In genomic region chr11:47863893-47864430, GRCh38 we compare ENCODE assay signal across 13 cellular contexts. TPM values are rescaled to one million over a fixed set of nuclear protein-coding genes. Genes with fewer than 3 reads are reported as not detected.
DNase-seq lines count a peak whose midpoint lies in the region; ATAC-seq and TF ChIP-seq lines count a peak whose summit lies in the region.
"Had no signal": no experiment of that assay in that cellular context is flagged by ENCODE, and none has a peak within 500 bp of the region (broad histone marks: within the 10 kb centered on the region; RNA-seq: fewer than 3 reads in every experiment).

No MANE protein-coding gene starts in this region.

- H3K9me2 ChIP-seq in MM.1S (replicated peaks; ENCODE audit: insufficient read depth, low read length): no peaks in the 10 kb centered on the region

- H3K4me1 Mint-ChIP-seq in activated CD8-positive, alpha-beta T cell treated with anti-CD3 and anti-CD28 coated beads, Interleukin-2, amount 10 ng/mL, durations not matched to agents 7 days and 5 days (ENCODE audit: low read depth): peaks cover 31% of the 10 kb centered on the region
- H3K4me1 Mint-ChIP-seq in activated CD8-positive, alpha-beta T cell treated with anti-CD3 and anti-CD28 coated beads for 36 hours (ENCODE audit: low read depth): peaks cover 30% of the 10 kb centered on the region

- TF ChIP-seq CTCF in activated CD8-positive, alpha-beta T cell treated with anti-CD3 and anti-CD28 coated beads for 36 hours (IDR thresholded peaks at IDR 0.05): no peak
- TF ChIP-seq CTCF in MM.1S (IDR thresholded peaks at IDR 0.05; ENCODE audit: low read length) (no peak), fibroblast of lung (conservative IDR thresholded peaks at IDR 0.05 in 1 of 2, IDR thresholded peaks at IDR 0.05 in 1 of 2; ENCODE audit: low read depth in 1 of 2, low read length in 2 of 2) (no peak)

- intact Hi-C loops in activated CD8-positive, alpha-beta T cell treated with anti-CD3 and anti-CD28 coated beads for 36 hours (cut with micrococcal nuclease): no loop called here

- no peak for DNase-seq in activated CD8-positive, alpha-beta T cell treated with anti-CD3 and anti-CD28 coated beads, Interleukin-2, amount 10 ng/mL, durations not matched to agents 7 days and 5 days
- DNase-seq in activated CD8-positive, alpha-beta T cell treated with anti-CD3 and anti-CD28 coated beads for 36 hours: no peak
- DNase-seq in MM.1S: no peak
- DNase-seq in fibroblast of lung (ENCODE audit: low read depth in 2 of 2): no peak
- DNase-seq in NOMO-1 treated with DMSO at 0.1 percent for 48 hours (lab: John Stamatoyannopoulos, UW; ENCODE audit: unreplicated experiment): no peak
- DNase-seq: activated T-cell treated with anti-CD3 and anti-CD28 coated beads, Interleukin-2, amount 50 U/mL, for 1 hour; DMS53; head of caudate nucleus; left ventricle myocardium superior; NCI-H2227 treated with DMSO at 0.1 percent for 48 hours had no signal

- H3K9ac ChIP-seq in MM.1S (ENCODE audit: low read length) (no peak overlapping the region), fibroblast of lung (ENCODE audit: insufficient read depth, low read length) (peak overlapping the region; percentile 8), skeletal muscle tissue (ENCODE audit: low read depth in 1 of 3, low read length in 3 of 3) (no peak overlapping the region)

- peaks cover 15% of the 10 kb centered on the region; the same call in 1 of the 2 replicates for H3K27me3 ChIP-seq in MM.1S (replicated peaks; ENCODE audit: insufficient read depth, low read length)
- no peaks in the 10 kb centered on the region for H3K27me3 ChIP-seq in fibroblast of lung (ENCODE audit: control insufficient read depth, insufficient read depth, low read length)
- H3K27me3 ChIP-seq in skeletal muscle tissue (ENCODE audit: control insufficient read depth in 3 of 3, insufficient read depth in 3 of 3, low read length in 3 of 3): no peaks in the 10 kb centered on the region

- no peaks in the 10 kb centered on the region for H3K36me3 Mint-ChIP-seq in activated CD8-positive, alpha-beta T cell treated with anti-CD3 and anti-CD28 coated beads, Interleukin-2, amount 10 ng/mL, durations not matched to agents 7 days and 5 days (ENCODE audit: low read depth)
- H3K36me3 Mint-ChIP-seq in activated CD8-positive, alpha-beta T cell treated with anti-CD3 and anti-CD28 coated beads for 36 hours (ENCODE audit: low read depth): no peaks in the 10 kb centered on the region

- H3K9me3 Mint-ChIP-seq in activated CD8-positive, alpha-beta T cell treated with anti-CD3 and anti-CD28 coated beads, Interleukin-2, amount 10 ng/mL, durations not matched to agents 7 days and 5 days (ENCODE audit: insufficient read depth): no peaks in the 10 kb centered on the region
- no peaks in the 10 kb centered on the region for H3K9me3 Mint-ChIP-seq in activated CD8-positive, alpha-beta T cell treated with anti-CD3 and anti-CD28 coated beads for 36 hours

- H3K79me2 ChIP-seq in MM.1S (ENCODE audit: low read length): no peaks in the 10 kb centered on the region
- H3K79me2 ChIP-seq in fibroblast of lung (ENCODE audit: control insufficient read depth, insufficient read depth, low read length): no peaks in the 10 kb centered on the region

- ATAC-seq in activated CD8-positive, alpha-beta T cell treated with anti-CD3 and anti-CD28 coated beads, Interleukin-2, amount 10 ng/mL, durations not matched to agents 7 days and 5 days: no peak
- no peak for ATAC-seq in activated CD8-positive, alpha-beta T cell treated with anti-CD3 and anti-CD28 coated beads for 36 hours
- no peak for ATAC-seq in GM21619 (IDR thresholded peaks at IDR 0.05; ENCODE audit: unreplicated experiment)
- no peak for ATAC-seq in GM18498 (IDR thresholded peaks at IDR 0.05; ENCODE audit: unreplicated experiment)

- peak overlapping the region; percentile 2 for H3K27ac Mint-ChIP-seq in activated CD8-positive, alpha-beta T cell treated with anti-CD3 and anti-CD28 coated beads, Interleukin-2, amount 10 ng/mL, durations not matched to agents 7 days and 5 days
- no peak overlapping the region for H3K27ac Mint-ChIP-seq in activated CD8-positive, alpha-beta T cell treated with anti-CD3 and anti-CD28 coated beads for 36 hours

- H2AFZ ChIP-seq in MM.1S (ENCODE audit: low read length): no peak overlapping the region
- H2AFZ ChIP-seq in fibroblast of lung (ENCODE audit: low read length): peak overlapping the region; percentile 17

- no peak overlapping the region for H3K4me3 ChIP-seq in MM.1S (ENCODE audit: low read length)
- H3K4me3 ChIP-seq in fibroblast of lung (replicated peaks in 1 of 4; ENCODE audit: control extremely low read depth in 1 of 4, insufficient read depth in 1 of 4, low read depth in 3 of 4, low read length in 4 of 4): no peak overlapping the region
- no peak overlapping the region for H3K4me3 ChIP-seq in skeletal muscle tissue (ENCODE audit: low read length in 3 of 3)

- H3K9me3 ChIP-seq in MM.1S (replicated peaks; ENCODE audit: insufficient read depth, low read length): no peaks in the 10 kb centered on the region
- H3K9me3 ChIP-seq in fibroblast of lung (ENCODE audit: control insufficient read depth, insufficient read depth, low read depth, low read length): no peaks in the 10 kb centered on the region
- no peaks in the 10 kb centered on the region for H3K9me3 ChIP-seq in skeletal muscle tissue (ENCODE audit: control insufficient read depth in 3 of 3, low read length in 3 of 3)

- H4K20me1 ChIP-seq in MM.1S (ENCODE audit: insufficient read depth, low read length) (no peaks in the 10 kb centered on the region), fibroblast of lung (ENCODE audit: control insufficient read depth, extremely low read depth, insufficient read depth, low read length) (no peaks in the 10 kb centered on the region)

- no peaks in the 10 kb centered on the region for H3K36me3 ChIP-seq in MM.1S (replicated peaks; ENCODE audit: insufficient read depth, low read length)
- no peaks in the 10 kb centered on the region for H3K36me3 ChIP-seq in fibroblast of lung (ENCODE audit: control insufficient read depth, insufficient read depth, low read length)
- H3K36me3 ChIP-seq in skeletal muscle tissue (ENCODE audit: control insufficient read depth in 3 of 3, insufficient read depth in 3 of 3, low read length in 3 of 3): no peaks in the 10 kb centered on the region

- H3K4me3 Mint-ChIP-seq in activated CD8-positive, alpha-beta T cell treated with anti-CD3 and anti-CD28 coated beads, Interleukin-2, amount 10 ng/mL, durations not matched to agents 7 days and 5 days: no peak overlapping the region
- no peak overlapping the region for H3K4me3 Mint-ChIP-seq in activated CD8-positive, alpha-beta T cell treated with anti-CD3 and anti-CD28 coated beads for 36 hours

- H3K27me3 Mint-ChIP-seq in activated CD8-positive, alpha-beta T cell treated with anti-CD3 and anti-CD28 coated beads, Interleukin-2, amount 10 ng/mL, durations not matched to agents 7 days and 5 days (ENCODE audit: low read depth): peaks cover 7% of the 10 kb centered on the region
- no peaks in the 10 kb centered on the region for H3K27me3 Mint-ChIP-seq in activated CD8-positive, alpha-beta T cell treated with anti-CD3 and anti-CD28 coated beads for 36 hours

- CTCF ChIA-PET in activated CD8-positive, alpha-beta T cell treated with anti-CD3 and anti-CD28 coated beads, Interleukin-2, amount 10 ng/mL, durations not matched to agents 7 days and 5 days (lab: Charles Lee): interaction anchor here (1.9 to 2.1 kb wide), 2 partner anchors 70 to 245 kb away, joined by 6 to 8 read pairs; no protein-coding TSS in a partner anchor
- CTCF ChIA-PET in activated CD8-positive, alpha-beta T cell treated with anti-CD3 and anti-CD28 coated beads for 36 hours (lab: Charles Lee): interaction anchor here (3.5 kb wide), 1 partner anchor 10 kb away, joined by 21 read pairs; no protein-coding TSS in a partner anchor

- 0 out of 2 replicates have a peak overlapping the region, but pooled peaks have one; percentile 8 for H3K4me2 ChIP-seq in MM.1S (ENCODE audit: low read depth, low read length)
- peak overlapping the region; percentile 44 for H3K4me2 ChIP-seq in fibroblast of lung (ENCODE audit: extremely low read depth, insufficient read depth, low read length)

- H3K27ac ChIP-seq in MM.1S (ENCODE audit: low read length): no peak overlapping the region
- H3K27ac ChIP-seq in fibroblast of lung (ENCODE audit: insufficient read depth, low read length): peak overlapping the region; percentile 83
- H3K27ac ChIP-seq in skeletal muscle tissue (ENCODE audit: low read depth, low read length): peak overlapping the region; percentile 38

- peaks cover 10% of the 10 kb centered on the region; the same call in 1 of the 2 replicates for H3K4me1 ChIP-seq in MM.1S (ENCODE audit: low read length)
- H3K4me1 ChIP-seq in fibroblast of lung (ENCODE audit: control insufficient read depth, extremely low read depth, insufficient read depth, low read length): peaks cover 11% of the 10 kb centered on the region
- H3K4me1 ChIP-seq in skeletal muscle tissue (ENCODE audit: control insufficient read depth in 3 of 3, insufficient read depth in 3 of 3, low read length in 3 of 3): peaks cover 0 to 6% (median 0%) of the 10 kb centered on the region in 3 donors

- POLR2A ChIA-PET in activated CD8-positive, alpha-beta T cell treated with anti-CD3 and anti-CD28 coated beads, Interleukin-2, amount 10 ng/mL, durations not matched to agents 7 days and 5 days (lab: Charles Lee): no interaction called here
- POLR2A ChIA-PET in activated CD8-positive, alpha-beta T cell treated with anti-CD3 and anti-CD28 coated beads for 36 hours (lab: Charles Lee): no interaction called here

- peaks cover 6% of the 10 kb centered on the region for H3F3A ChIP-seq in MM.1S (ENCODE audit: insufficient read depth, low read length)

RNA-seq across cellular contexts. Expression of gene NUP160, which starts 15.8 kb away (rescaled TPM):
- total RNA-seq in activated CD8-positive, alpha-beta T cell treated with anti-CD3 and anti-CD28 coated beads, Interleukin-2, amount 10 ng/mL, durations not matched to agents 7 days and 5 days: 10 to 100 TPM; 67.8 to 70.8 TPM
- total RNA-seq in activated CD8-positive, alpha-beta T cell treated with anti-CD3 and anti-CD28 coated beads for 36 hours: 10 to 100 TPM; 76.4 to 77.0 TPM
- total RNA-seq in fibroblast of lung (25.8 and 28.5 TPM in 2 replicates), skeletal muscle tissue (42.8 TPM)
- 25.5 and 25.9 TPM in 2 replicates for polyA plus RNA-seq in fibroblast of lung
- 18.0 and 18.5 TPM in 2 replicates for polyA plus RNA-seq in fibroblast of lung (2012)
- 21.7 and 23.5 TPM in 2 replicates for polyA minus RNA-seq in fibroblast of lung (ENCODE audit: low replicate concordance)
